Comparison of ENCODE assay signal across 8 cellular contexts in genomic region chr14:94485944-94486841, GRCh38. TPM values are rescaled to one million over a fixed set of nuclear protein-coding genes. Genes with fewer than 3 reads are reported as not detected.
A peak's percentile ranks its signal among the peaks of the same experiment; 100 is the strongest.
DNase-seq lines count a peak whose midpoint lies in the region; ATAC-seq, FAIRE-seq and TF ChIP-seq lines count a peak whose summit lies in the region.

No MANE protein-coding gene starts in this region.

- no peak overlapping the region for H2BK120ac ChIP-seq in H1 (replicated peaks; ENCODE audit: low read depth, low read length)

- H3K4me2 ChIP-seq in H1 (ENCODE audit: insufficient read depth in 1 of 2, low read depth in 2 of 2, low read length in 2 of 2), result peak overlapping the region; percentile 45 to 74

- no peak for TF ChIP-seq EP300 in H1 (IDR thresholded peaks at IDR 0.05; ENCODE audit: borderline replicate concordance in 1 of 2, low read depth in 2 of 2, low read length in 2 of 2)

- no peak overlapping the region for H3K14ac ChIP-seq in H1 (ENCODE audit: insufficient read length)

- H3K4ac ChIP-seq in H1 (replicated peaks; ENCODE audit: insufficient read length, low read depth, low read length), result no peak overlapping the region

- no peaks in the 10 kb centered on the region for H3K79me1 ChIP-seq in H1 (ENCODE audit: low read depth, low read length)

- peak overlapping the region; percentile 99; the same call in 1 of the 2 replicates for H2BK20ac ChIP-seq in H1 (ENCODE audit: low read length)

- H3K4me1 Mint-ChIP-seq in activated CD4-positive, alpha-beta T cell treated with anti-CD3 and anti-CD28 coated beads, Interleukin-2, amount 10 ng/mL, durations not matched to agents 7 days and 5 days, result peaks cover 3% of the 10 kb centered on the region

- peak overlapping the region; percentile 77 for H4K91ac ChIP-seq in H1 (replicated peaks; ENCODE audit: insufficient read length, low read length)

- H3K36me3 ChIP-seq in BE2C, result no peaks in the 10 kb centered on the region
- H3K36me3 ChIP-seq in H1 (ENCODE audit: control insufficient read depth in 2 of 4, insufficient read depth in 4 of 4, low read length in 3 of 4), result no peaks in the 10 kb centered on the region
- H3K36me3 ChIP-seq in lung (ENCODE audit: control insufficient read depth in 2 of 2, insufficient read depth in 2 of 2, low read length in 2 of 2), result no peaks in the 10 kb centered on the region

- H3K18ac ChIP-seq in H1 (ENCODE audit: extremely low read depth, low read length), result peak overlapping the region; percentile 94

- no peaks in the 10 kb centered on the region for H3K9me3 ChIP-seq in BE2C
- no peaks in the 10 kb centered on the region for H3K9me3 ChIP-seq in H1 (ENCODE audit: insufficient read depth in 2 of 2, low read depth in 1 of 2, low read length in 1 of 2)
- peaks cover 0 to 5% of the 10 kb centered on the region in 2 donors for H3K9me3 ChIP-seq in lung (ENCODE audit: control insufficient read depth in 2 of 2, insufficient read depth in 1 of 2, low read length in 1 of 2)

- H4K20me1 ChIP-seq in H1 (replicated peaks in 1 of 2; ENCODE audit: control insufficient read depth in 1 of 2, insufficient read depth in 2 of 2, low read length in 2 of 2), result no peaks in the 10 kb centered on the region

- POLR2A ChIA-PET in activated CD4-positive, alpha-beta T cell treated with anti-CD3 and anti-CD28 coated beads, Interleukin-2, amount 10 ng/mL, durations not matched to agents 7 days and 5 days (lab: Charles Lee), result no interaction called here
- POLR2A ChIA-PET in H1 (lab: Charles Lee; ENCODE audit: partially characterized antibody), result interaction anchor here (0.9 to 1.3 kb wide), 5 partner anchors 12 to 63 kb away, joined by 3 to 8 read pairs (median 4); no protein-coding TSS in a partner anchor

- H3K27me3 ChIP-seq in BE2C, result peaks cover 19% of the 10 kb centered on the region
- no peaks in the 10 kb centered on the region for H3K27me3 ChIP-seq in H1 (replicated peaks in 1 of 4; ENCODE audit: control insufficient read depth in 3 of 4, extremely low read depth in 1 of 4, insufficient read depth in 3 of 4, low read length in 3 of 4)
- H3K27me3 ChIP-seq in lung (ENCODE audit: control insufficient read depth, insufficient read depth), result no peaks in the 10 kb centered on the region

- peaks cover 3% of the 10 kb centered on the region; the same call in 1 of the 2 replicates for H3K23me2 ChIP-seq in H1 (ENCODE audit: low read depth, low read length)

- H2AFZ ChIP-seq in H1 (ENCODE audit: low read length), result peak overlapping the region; percentile 94; the same call in 1 of the 2 replicates

- H3K4me1 ChIP-seq in BE2C (no peaks in the 10 kb centered on the region), H1 (replicated peaks in 1 of 4; ENCODE audit: control insufficient read depth in 3 of 4, insufficient read depth in 4 of 4, low read length in 3 of 4) (peaks cover 0 to 14% (median 11%) of the 10 kb centered on the region in 4 experiments; a peak in 6 of 7 replicates), lung (ENCODE audit: control insufficient read depth in 2 of 2, insufficient read depth in 2 of 2, low read length in 2 of 2) (no peaks in the 10 kb centered on the region)

- no peak overlapping the region for H3K23ac ChIP-seq in H1 (ENCODE audit: insufficient read length)

- TF ChIP-seq POLR2A in H1 (IDR thresholded peaks at IDR 0.05; ENCODE audit: control extremely low read depth in 1 of 2, low read depth in 2 of 2, low read length in 2 of 2), result no peak

- H4K5ac ChIP-seq in H1 (ENCODE audit: insufficient read length, low read depth, low read length), result peak overlapping the region; percentile 1

- H3K79me2 ChIP-seq in H1 (ENCODE audit: control insufficient read depth in 1 of 2, insufficient read depth in 2 of 2, low read length in 2 of 2), result no peaks in the 10 kb centered on the region

- 0 out of 2 replicates have a peak overlapping the region, but pooled peaks have one; percentile 46 for H4K8ac ChIP-seq in H1 (ENCODE audit: extremely low read depth, insufficient read depth, low read length)

- H3K9ac ChIP-seq in H1 (replicated peaks in 1 of 4; ENCODE audit: extremely low read depth in 1 of 4, low read depth in 3 of 4, low read length in 3 of 4), result no peak overlapping the region

- peak overlapping the region; percentile 66; the same call in 1 of the 2 replicates for H2BK5ac ChIP-seq in H1 (ENCODE audit: low read depth, low read length)

- ATAC-seq in GM19372 (IDR thresholded peaks at IDR 0.05; ENCODE audit: low read depth, unreplicated experiment) (peak; percentile 73), lung (ENCODE audit: insufficient read depth, low FRiP score) (peak; percentile 73), HG03432 (IDR thresholded peaks at IDR 0.05; ENCODE audit: unreplicated experiment) (no peak)

- H3K27ac ChIP-seq in H1 (ENCODE audit: low read depth, low read length) (no peak overlapping the region; the same call in 1 of the 2 replicates), lung (ENCODE audit: low read depth in 1 of 2, low read length in 1 of 2) (no peak overlapping the region)

- no peak overlapping the region for H2AK5ac ChIP-seq in H1 (ENCODE audit: low read depth, low read length)

- FAIRE-seq in H1 (lab: Jason Lieb, UNC), result peak; percentile 78

- peak overlapping the region; percentile 97; the same call in 1 of the 2 replicates for H2BK12ac ChIP-seq in H1 (ENCODE audit: low read depth, low read length)

- H3K4me3 ChIP-seq in BE2C (ENCODE audit: low read depth, low read length) (no peak overlapping the region), H1 (ENCODE audit: extremely low read depth in 1 of 4, insufficient read depth in 2 of 4, low read depth in 3 of 4, low read length in 4 of 4) (peak overlapping the region in 3 of 4 experiments; percentile 20 to 55 (median 43); a peak in 6 of 8 replicates), lung (no peak overlapping the region)

- no peak overlapping the region for H3K56ac ChIP-seq in H1 (replicated peaks; ENCODE audit: insufficient read length, low read depth, low read length)

- no peaks in the 10 kb centered on the region for H3K9me3 Mint-ChIP-seq in activated CD4-positive, alpha-beta T cell treated with anti-CD3 and anti-CD28 coated beads, Interleukin-2, amount 10 ng/mL, durations not matched to agents 7 days and 5 days

- CTCF ChIA-PET in activated CD4-positive, alpha-beta T cell treated with anti-CD3 and anti-CD28 coated beads, Interleukin-2, amount 10 ng/mL, durations not matched to agents 7 days and 5 days (lab: Charles Lee), result interaction anchor here (0.8 to 1.5 kb wide), 8 partner anchors 9 to 64 kb away, joined by 3 to 9 read pairs (median 3); no protein-coding TSS in a partner anchor
- CTCF ChIA-PET in H1 (lab: Charles Lee; ENCODE audit: partially characterized antibody), result interaction anchor here (0.6 to 5.1 kb wide), 62 partner anchors 9 to 976 kb away, joined by 3 to 78 read pairs (median 6); partner anchors contain the start of genes SERPINA4 and SERPINA9

- H3K36me3 Mint-ChIP-seq in activated CD4-positive, alpha-beta T cell treated with anti-CD3 and anti-CD28 coated beads, Interleukin-2, amount 10 ng/mL, durations not matched to agents 7 days and 5 days (ENCODE audit: low read depth), result no peaks in the 10 kb centered on the region

- peak; percentile 92 to 94 for TF ChIP-seq RAD21 in H1 (IDR thresholded peaks at IDR 0.05 in 1 of 2, conservative IDR thresholded peaks at IDR 0.05 in 1 of 2; ENCODE audit: low read depth in 2 of 2, low read length in 2 of 2)

- H3K27me3 Mint-ChIP-seq in activated CD4-positive, alpha-beta T cell treated with anti-CD3 and anti-CD28 coated beads, Interleukin-2, amount 10 ng/mL, durations not matched to agents 7 days and 5 days, result no peaks in the 10 kb centered on the region

- 30% methylated on average over 26 of the region's 26 CpGs; no CpG with 5 or more reads in 1 of the 2 experiments for WGBS in H1 (ENCODE audit: extremely low coverage in 1 of 2, insufficient coverage in 1 of 2, insufficient read length in 1 of 2, insufficient replicate concordance in 2 of 2, low coverage in 1 of 2, low lambda C conversion rate in 2 of 2, missing lambda C conversion rate in 1 of 2), 2 experiments
- 16 to 19% methylated on average over 26 of the region's 26 CpGs for WGBS in lung, 2 donors

- H3K4me3 Mint-ChIP-seq in activated CD4-positive, alpha-beta T cell treated with anti-CD3 and anti-CD28 coated beads, Interleukin-2, amount 10 ng/mL, durations not matched to agents 7 days and 5 days, result no peak overlapping the region

- DNase-seq in BE2C (peak; percentile 76), NCI-H1694 treated with DMSO at 0.1 percent for 48 hours (lab: John Stamatoyannopoulos, UW) (peak; percentile 88), H1 (ENCODE audit: low read depth in 1 of 2, low spot score in 2 of 2) (peak; percentile 59 to 94), lung (ENCODE audit: low spot score) (no peak)
- DNase-seq in activated CD4-positive, alpha-beta T cell treated with anti-CD3 and anti-CD28 coated beads, Interleukin-2, amount 10 ng/mL, durations not matched to agents 7 days and 5 days, result peak; percentile 41
- peak; percentile 13 to 37 for DNase-seq in stimulated activated CD8-positive, alpha-beta memory T cell treated with anti-CD3 and anti-CD28 coated beads, Interleukin-2, amount 100 ng/mL, for 48 hours (ENCODE audit: low read depth in 2 of 2)

- no peak overlapping the region for H3K27ac Mint-ChIP-seq in activated CD4-positive, alpha-beta T cell treated with anti-CD3 and anti-CD28 coated beads, Interleukin-2, amount 10 ng/mL, durations not matched to agents 7 days and 5 days

- H2BK15ac ChIP-seq in H1 (ENCODE audit: low read length), result peak overlapping the region; percentile 99; the same call in 1 of the 2 replicates

- TF ChIP-seq CTCF in BE2C (IDR thresholded peaks at IDR 0.05; ENCODE audit: low read depth, low read length) (peak; percentile 99), H1 (IDR thresholded peaks at IDR 0.05; ENCODE audit: control extremely low read depth in 1 of 3, insufficient read depth in 1 of 3, low read depth in 1 of 3, low read length in 3 of 3) (peak; percentile 93 to 96 (median 96)), lung (IDR thresholded peaks at IDR 0.05; ENCODE audit: control extremely low read depth, extremely low read depth) (peak; percentile 85)

RNA-seq across cellular contexts. Expression of gene SERPINA9, which starts 10.2 kb away (rescaled TPM):
- polyA plus RNA-seq in BE2C (2012; ENCODE audit: insufficient read depth, insufficient read length, low read depth), result not detected
- not detected for total RNA-seq in activated CD4-positive, alpha-beta T cell treated with anti-CD3 and anti-CD28 coated beads, Interleukin-2, amount 10 ng/mL, durations not matched to agents 7 days and 5 days
- total RNA-seq in H1 (2021; fragmentation: NEBNext Ultra II Directional; extraction: Animal tissue kit (Norgen Biotek cat#: 25700)), result not detected in 2 replicates
- polyA plus RNA-seq in H1 (2011; rRNA removed), result not detected in 2 replicates
- not detected for polyA plus RNA-seq in H1 (2011; cell fraction: cytosol; rRNA removed)
- not detected for polyA plus RNA-seq in H1 (2011; cell fraction: nucleus; rRNA removed)
- not detected in 4 replicates for polyA plus RNA-seq in H1 (2012, experiment 1 of 2)
- not detected for polyA plus RNA-seq in H1 (2012, experiment 2 of 2)
- not detected for polyA plus RNA-seq in H1 (2013, experiment 1 of 2)
- not detected for polyA plus RNA-seq in H1 (2013, experiment 2 of 2)
- not detected in 2 replicates for polyA minus RNA-seq in H1 (2011; rRNA and poly(A)+ RNA removed)
- polyA minus RNA-seq in H1 (2011; cell fraction: cytosol; rRNA and poly(A)+ RNA removed), result not detected
- polyA minus RNA-seq in H1 (2011; cell fraction: nucleus; rRNA and poly(A)+ RNA removed), result not detected
- total RNA-seq in lung, result not detected
- polyA plus RNA-seq in lung, result not detected

RNA-seq across cellular contexts. Expression of gene SERPINA12, which starts 23.1 kb away (rescaled TPM):
- not detected for polyA plus RNA-seq in BE2C (2012; ENCODE audit: insufficient read depth, insufficient read length, low read depth)
- total RNA-seq in activated CD4-positive, alpha-beta T cell treated with anti-CD3 and anti-CD28 coated beads, Interleukin-2, amount 10 ng/mL, durations not matched to agents 7 days and 5 days, result not detected
- total RNA-seq in H1 (2021; fragmentation: NEBNext Ultra II Directional; extraction: Animal tissue kit (Norgen Biotek cat#: 25700)), result not detected in 2 replicates
- not detected in 2 replicates for polyA plus RNA-seq in H1 (2011; rRNA removed)
- polyA plus RNA-seq in H1 (2011; cell fraction: cytosol; rRNA removed), result not detected
- polyA plus RNA-seq in H1 (2011; cell fraction: nucleus; rRNA removed), result not detected
- polyA plus RNA-seq in H1 (2012, experiment 1 of 2), result not detected in 4 replicates
- polyA plus RNA-seq in H1 (2012, experiment 2 of 2), result not detected
- not detected for polyA plus RNA-seq in H1 (2013, experiment 1 of 2)
- polyA plus RNA-seq in H1 (2013, experiment 2 of 2), result not detected
- polyA minus RNA-seq in H1 (2011; rRNA and poly(A)+ RNA removed), result not detected in 2 replicates
- polyA minus RNA-seq in H1 (2011; cell fraction: cytosol; rRNA and poly(A)+ RNA removed), result not detected
- polyA minus RNA-seq in H1 (2011; cell fraction: nucleus; rRNA and poly(A)+ RNA removed), result not detected
- not detected for total RNA-seq in lung
- not detected for polyA plus RNA-seq in lung

RNA-seq across cellular contexts. Expression of gene SERPINA11, which starts 33.6 kb away (rescaled TPM):
- polyA plus RNA-seq in BE2C (2012; ENCODE audit: insufficient read depth, insufficient read length, low read depth), result not detected
- total RNA-seq in activated CD4-positive, alpha-beta T cell treated with anti-CD3 and anti-CD28 coated beads, Interleukin-2, amount 10 ng/mL, durations not matched to agents 7 days and 5 days, result not detected
- total RNA-seq in H1 (2021; fragmentation: NEBNext Ultra II Directional; extraction: Animal tissue kit (Norgen Biotek cat#: 25700)), result 0.39 and 0.65 TPM in 2 replicates
- 0.24 and 0.36 TPM in 2 replicates for polyA plus RNA-seq in H1 (2011; rRNA removed)
- polyA plus RNA-seq in H1 (2011; cell fraction: cytosol; rRNA removed), result 0.27 TPM
- polyA plus RNA-seq in H1 (2011; cell fraction: nucleus; rRNA removed), result 0.17 TPM
- polyA plus RNA-seq in H1 (2012, experiment 1 of 2), result 0.11 to 0.36 TPM (median 0.32 TPM) in 3 of 4 replicates, not detected in the other
- polyA plus RNA-seq in H1 (2012, experiment 2 of 2), result 0.34 TPM
- 1.2 TPM for polyA plus RNA-seq in H1 (2013, experiment 1 of 2)
- polyA plus RNA-seq in H1 (2013, experiment 2 of 2), result 1.2 TPM
- polyA minus RNA-seq in H1 (2011; rRNA and poly(A)+ RNA removed), result 0.15 TPM in 1 of 2 replicates, not detected in the other
- polyA minus RNA-seq in H1 (2011; cell fraction: cytosol; rRNA and poly(A)+ RNA removed), result not detected
- not detected for polyA minus RNA-seq in H1 (2011; cell fraction: nucleus; rRNA and poly(A)+ RNA removed)
- total RNA-seq in lung, result under 1 TPM in 1 of 2 donors, not detected in 1; 0.21 TPM
- under 1 TPM in 1 of 2 donors, not detected in 1; 0.02 TPM for polyA plus RNA-seq in lung

Comparison
In these comparisons a context has a peak if more than half of its experiments do, and no peak if none do; other contexts are left out.
1. H3K4me3 ChIP-seq: peak in H1 (3 of 4); none in BE2C (single experiment) and lung (single experiment).
2. Peak in every context shown above with its lines, with median percentiles within 50 percentile points of each other: CTCF ChIP-seq.